8 cellular contexts compared by ENCODE assay signal in genomic region chr4:129641179-129641578, GRCh38.
DNase-seq lines count a peak whose midpoint lies in the region; ATAC-seq and TF ChIP-seq lines count a peak whose summit lies in the region.

No MANE protein-coding gene starts in this region.

- peak; percentile 88 for ATAC-seq in GM21447 (IDR thresholded peaks at IDR 0.05; ENCODE audit: unreplicated experiment)

- H3K4me1 ChIP-seq in breast epithelium = no peaks in the 10 kb centered on the region

- intact Hi-C loops in breast epithelium (cut with DNase I; ENCODE audit: low total_unique reads) = no loop called here

- H3K4me3 ChIP-seq in breast epithelium = no peak overlapping the region

- no peak overlapping the region for H3K27ac ChIP-seq in breast epithelium

- H3K27me3 ChIP-seq in breast epithelium = no peaks in the 10 kb centered on the region

- DNase-seq in GDM1 (lab: John Stamatoyannopoulos, UW) (peak; percentile 36), HUDEP-2 (lab: John Stamatoyannopoulos, UW; ENCODE audit: unreplicated experiment in 76 of 76) (peak in 44 of 76 experiments; percentile 0 to 44 (median 9)), SKM-1 (lab: John Stamatoyannopoulos, UW; ENCODE audit: unreplicated experiment) (peak; percentile 35), breast epithelium (ENCODE audit: low spot score in 2 of 2) (no peak), left kidney (ENCODE audit: low read depth, low spot score) (peak; percentile 62), GM19238 (ENCODE audit: insufficient read length, low spot score) (no peak)
- peak; percentile 1 for DNase-seq in stimulated activated CD8-positive, alpha-beta memory T cell treated with anti-CD3 and anti-CD28 coated beads, Interleukin-15, amount 100 ng/mL, for 1 hour (ENCODE audit: low read depth)

- no peak for TF ChIP-seq POLR2A in breast epithelium (IDR thresholded peaks at IDR 0.05)

- no peaks in the 10 kb centered on the region for H3K9me3 ChIP-seq in breast epithelium

- no peaks in the 10 kb centered on the region for H3K36me3 ChIP-seq in breast epithelium

- peak in 2 of 3 donors; percentile 48 to 50 for TF ChIP-seq CTCF in breast epithelium (IDR thresholded peaks at IDR 0.05)

Comparison
In these comparisons a context has a peak if more than half of its experiments do, and no peak if none do; other contexts are left out.
1. DNase-seq: peak in GDM1 (single experiment), HUDEP-2 (44 of 76), SKM-1 (single experiment), left kidney (single experiment) and stimulated activated CD8-positive, alpha-beta memory T cell treated with anti-CD3 and anti-CD28 coated beads, Interleukin-15, amount 100 ng/mL, for 1 hour (single experiment); none in breast epithelium (0 of 2) and GM19238 (single experiment).